ENCODE assay signal across 21 cellular contexts in genomic region chr5:33725846-33726245, GRCh38.
A peak's percentile ranks its signal among the peaks of the same experiment; 100 is the strongest.
DNase-seq lines count a peak whose midpoint lies in the region; FAIRE-seq and TF ChIP-seq lines count a peak whose summit lies in the region.
"Had no signal": no experiment of that assay in that cellular context is flagged by ENCODE, and none has a peak within 500 bp of the region (broad histone marks: within the 10 kb centered on the region; RNA-seq: fewer than 3 reads in every experiment).

No MANE protein-coding gene starts in this region.

- H3K36me3 ChIP-seq in left ventricle myocardium inferior (no peaks in the 10 kb centered on the region), right atrium auricular region (no peaks in the 10 kb centered on the region)
- H3K36me3 ChIP-seq: BLaER1 treated with 17β-estradiol and CSF1 and Interleukin-3, amounts not matched to agents 10 nM and 100 nM; MG63; neutrophil had no signal

- H3K27ac ChIP-seq in left ventricle myocardium inferior (replicated peaks) (peak overlapping the region; percentile 17), right atrium auricular region (no peak overlapping the region)
- H3K27ac ChIP-seq: BLaER1 treated with 17β-estradiol and CSF1 and Interleukin-3, amounts not matched to agents 10 nM and 100 nM; neutrophil had no signal

- intact Hi-C loops in left ventricle myocardium inferior (cut with micrococcal nuclease), result no loop called here

- H3K27me3 ChIP-seq in left ventricle myocardium inferior (ENCODE audit: low read depth), result peaks cover 5% of the 10 kb centered on the region
- H3K27me3 ChIP-seq in right atrium auricular region, result no peaks in the 10 kb centered on the region
- H3K27me3 ChIP-seq: BLaER1 treated with 17β-estradiol and CSF1 and Interleukin-3, amounts not matched to agents 10 nM and 100 nM; MG63; neutrophil had no signal

- no peak for FAIRE-seq in urothelium cell line (lab: Jason Lieb, UNC)
- FAIRE-seq: bronchial epithelial cell, GM19239 had no signal

- H3K9me3 ChIP-seq in left ventricle myocardium inferior (replicated peaks) (no peaks in the 10 kb centered on the region), right atrium auricular region (no peaks in the 10 kb centered on the region)
- H3K9me3 ChIP-seq: BLaER1 treated with 17β-estradiol and CSF1 and Interleukin-3, amounts not matched to agents 10 nM and 100 nM; MG63; neutrophil had no signal

- H3K4me3 ChIP-seq in left ventricle myocardium inferior, result no peak overlapping the region
- no peak overlapping the region for H3K4me3 ChIP-seq in right atrium auricular region
- H3K4me3 ChIP-seq in fibroblast of the aortic adventitia (ENCODE audit: low read depth, low read length), result no peak overlapping the region
- H3K4me3 ChIP-seq: BLaER1 treated with 17β-estradiol and CSF1 and Interleukin-3, amounts not matched to agents 10 nM and 100 nM; coronary artery; MG63 had no signal

- TF ChIP-seq CTCF in left ventricle myocardium inferior (IDR thresholded peaks at IDR 0.05; ENCODE audit: borderline replicate concordance) (no peak), right atrium auricular region (IDR thresholded peaks at IDR 0.05) (no peak), fibroblast of the aortic adventitia (IDR thresholded peaks at IDR 0.05; ENCODE audit: insufficient read depth, low read length) (no peak)

- no peak for DNase-seq in left ventricle myocardium inferior
- DNase-seq in right atrium auricular region (ENCODE audit: low spot score), result no peak
- DNase-seq in RPMI7951 (ENCODE audit: low read depth), result peak; percentile 90
- DNase-seq in fibroblast of the aortic adventitia (ENCODE audit: low read depth), result peak; percentile 70
- no peak for DNase-seq in cortex of kidney (lab: John Stamatoyannopoulos, UW)
- DNase-seq in urothelium cell line (ENCODE audit: low spot score), result no peak
- no peak for DNase-seq in activated effector memory CD4-positive, alpha-beta T cell treated with Interleukin-2 at 50 U/mL for 16 hours
- DNase-seq in RKO (ENCODE audit: low spot score), result no peak
- DNase-seq: activated CD8-positive, alpha-beta T cell treated with anti-CD3 and anti-CD28 coated beads, Interleukin-2, amount 10 ng/mL, durations not matched to agents 7 days and 5 days; activated gamma-delta T cell treated with Interleukin-2 at 50 U/mL for 16 hours; Calu3; MG63; NCI-H2081 treated with DMSO at 0.1 percent for 48 hours; NCI-H446; OCI-M1; SIG-M5 had no signal

- H3K4me1 ChIP-seq in left ventricle myocardium inferior (peaks cover 4% of the 10 kb centered on the region), right atrium auricular region (peaks cover 0 to 7% of the 10 kb centered on the region in 2 donors)
- H3K4me1 ChIP-seq: BLaER1 treated with 17β-estradiol and CSF1 and Interleukin-3, amounts not matched to agents 10 nM and 100 nM had no signal

Comparison
In these comparisons a context has a peak if more than half of its experiments do, and no peak if none do; other contexts are left out.
1. DNase-seq: peak in RPMI7951 (single experiment) and fibroblast of the aortic adventitia (single experiment); none in left ventricle myocardium inferior (single experiment), right atrium auricular region (single experiment), cortex of kidney (single experiment), urothelium cell line (single experiment), activated effector memory CD4-positive, alpha-beta T cell treated with Interleukin-2 at 50 U/mL for 16 hours (single experiment) and RKO (single experiment).